Comparison of ENCODE assay signal across 12 cellular contexts in genomic region chr13:91308299-91308698, GRCh38. TPM values are rescaled to one million over a fixed set of nuclear protein-coding genes. Genes with fewer than 3 reads are reported as not detected.
DNase-seq lines count a peak whose midpoint lies in the region; FAIRE-seq and TF ChIP-seq lines count a peak whose summit lies in the region.
"Had no signal": no experiment of that assay in that cellular context is flagged by ENCODE, and none has a peak within 500 bp of the region (broad histone marks: within the 10 kb centered on the region; RNA-seq: fewer than 3 reads in every experiment).

No MANE protein-coding gene starts in this region.

- no peak overlapping the region for H3K27ac ChIP-seq in AG04450 (ENCODE audit: low read depth, low read length)
- H3K27ac ChIP-seq: BLaER1 had no signal

- DNase-seq in AG04450 (ENCODE audit: low read depth, low spot score) (no peak), GM13976 (ENCODE audit: low spot score) (no peak), LHCN-M2 (ENCODE audit: low read depth) (peak; percentile 1), bronchial epithelial cell (ENCODE audit: low read depth) (peak; percentile 5), NCI-H2081 treated with DMSO at 0.1 percent for 48 hours (lab: John Stamatoyannopoulos, UW) (no peak), foreskin fibroblast (no peak), anterior cingulate cortex (lab: John Stamatoyannopoulos, UW) (no peak), 8988T (no peak)
- DNase-seq: activated CD4-positive, alpha-beta memory T cell treated with anti-CD3 and anti-CD28 coated beads, Interleukin-2, amount 10 ng/mL, durations not matched to agents 7 days and 5 days; head of caudate nucleus; MG63 had no signal

- in situ Hi-C loops in GM13976 (cut with MboI; ENCODE audit: low sequenced_read_pairs, unreplicated experiment), result no loop called here

- TF ChIP-seq CTCF in AG04450 (IDR thresholded peaks at IDR 0.05; ENCODE audit: low read depth, low read length), result peak; percentile 23; the same call in 1 of the 2 replicates
- peak; percentile 33 for TF ChIP-seq CTCF in GM13976 (IDR thresholded peaks at IDR 0.05; ENCODE audit: borderline replicate concordance, control extremely low read depth, extremely low read depth, insufficient read depth, missing control alignments)
- peak; percentile 25 for TF ChIP-seq CTCF in bronchial epithelial cell (IDR thresholded peaks at IDR 0.05; ENCODE audit: insufficient read depth, low read length, severe bottlenecking)
- TF ChIP-seq CTCF in foreskin fibroblast (IDR thresholded peaks at IDR 0.05; ENCODE audit: low read depth, low read length), result no peak

- H3K36me3 ChIP-seq in bronchial epithelial cell (ENCODE audit: control insufficient read depth, insufficient read depth, low read length), result no peaks in the 10 kb centered on the region
- H3K36me3 ChIP-seq: BLaER1, MG63 had no signal

- H3K27me3 ChIP-seq in AG04450 (ENCODE audit: control insufficient read depth, insufficient read depth, low read length), result no peaks in the 10 kb centered on the region
- H3K27me3 ChIP-seq in bronchial epithelial cell (ENCODE audit: control insufficient read depth, insufficient read depth, low read length), result no peaks in the 10 kb centered on the region
- H3K27me3 ChIP-seq: BLaER1 had no signal

- no peak for FAIRE-seq in bronchial epithelial cell (lab: Jason Lieb, UNC)

- H3K4me3 ChIP-seq in AG04450 (ENCODE audit: low read depth, low read length), result no peak overlapping the region
- H3K4me3 ChIP-seq in bronchial epithelial cell (ENCODE audit: low read depth, low read length), result no peak overlapping the region
- no peak overlapping the region for H3K4me3 ChIP-seq in foreskin fibroblast (ENCODE audit: low read depth in 1 of 2, low read length in 2 of 2)
- H3K4me3 ChIP-seq: BLaER1, MG63 had no signal

- CTCF ChIA-PET in AG04450 (lab: Charles Lee), result interaction anchor here (0.7 to 1.4 kb wide), 3 partner anchors 11 to 99 kb away, joined by 3 read pairs; no protein-coding TSS in a partner anchor

- H3K9me3 ChIP-seq in AG04450 (ENCODE audit: control insufficient read depth, insufficient read depth, low read length), result no peaks in the 10 kb centered on the region
- H3K9me3 ChIP-seq: BLaER1, MG63 had no signal

- POLR2A ChIA-PET in AG04450 (lab: Yijun Ruan, JAX), result no interaction called here

RNA-seq across cellular contexts. Expression of gene MIR17HG, which starts 39.2 kb away (rescaled TPM):
- polyA plus RNA-seq in AG04450 (2011; rRNA removed), result 1.0 and 1.3 TPM in 2 replicates
- polyA minus RNA-seq in AG04450 (2011; rRNA and poly(A)+ RNA removed), result 5.1 and 6.6 TPM in 2 replicates
- total RNA-seq in LHCN-M2 (2014; rRNA removed), result 2.6 and 3.6 TPM in 2 replicates
- 0.49 TPM for polyA plus RNA-seq in LHCN-M2 (2012)
- 4.5 and 19.2 TPM in 2 replicates for total RNA-seq in bronchial epithelial cell

Comparison
In these comparisons a context has a peak if more than half of its experiments do, and no peak if none do; other contexts are left out.
1. DNase-seq: peak in LHCN-M2 (single experiment) and bronchial epithelial cell (single experiment); none in AG04450 (single experiment), GM13976 (single experiment), NCI-H2081 treated with DMSO at 0.1 percent for 48 hours (single experiment), foreskin fibroblast (0 of 2), anterior cingulate cortex (0 of 58) and 8988T (single experiment).